In the genomic region with DNA sequence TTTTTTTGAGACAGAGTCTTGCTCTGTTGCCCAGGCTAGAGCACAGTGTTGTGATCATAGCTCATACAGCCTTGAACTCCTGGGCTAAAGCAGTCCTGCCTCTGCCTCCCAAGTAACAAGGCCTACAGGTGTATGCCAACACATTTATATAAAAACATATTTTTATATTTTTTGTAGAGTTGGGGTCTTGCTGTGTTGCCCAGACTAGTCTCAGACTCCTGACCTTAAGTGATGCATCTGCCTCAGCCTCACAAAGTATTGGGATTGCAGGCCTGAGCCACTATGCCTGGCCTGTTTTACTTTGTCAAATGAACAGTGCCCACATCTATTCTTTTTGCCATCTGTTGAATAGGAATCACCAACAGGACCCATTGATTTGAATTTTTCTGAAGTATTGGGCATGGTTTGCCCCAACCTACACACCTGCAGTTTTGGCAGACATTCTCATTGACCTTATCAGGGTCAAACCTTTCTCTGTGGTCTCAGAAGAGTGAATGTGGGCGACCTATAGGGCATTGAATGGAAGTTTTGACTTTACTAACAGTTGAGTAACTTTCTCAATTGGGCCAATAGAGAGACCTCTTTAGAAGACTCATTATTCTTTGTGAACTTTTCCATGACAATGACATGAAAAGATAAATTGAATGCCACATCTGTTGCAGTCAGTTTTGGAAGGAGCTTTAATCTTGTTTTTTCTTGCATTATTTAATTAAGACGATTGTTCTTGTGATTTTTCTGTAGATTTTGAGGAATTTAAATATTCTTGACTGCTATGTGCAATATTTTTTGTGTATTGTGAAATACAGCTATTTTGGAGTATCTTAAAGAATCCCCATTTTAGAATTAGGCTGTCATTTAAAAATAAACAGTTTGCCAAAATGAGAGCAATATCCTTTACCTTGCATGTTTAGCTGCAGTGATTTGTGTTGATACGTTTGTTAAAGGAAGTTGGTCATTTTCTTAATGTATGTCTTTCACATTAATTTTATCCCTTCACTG, we compare ENCODE assay signal across 12 cellular contexts. TPM values are rescaled to one million over a fixed set of nuclear protein-coding genes. Genes with fewer than 3 reads are reported as not detected.
DNase-seq lines count a peak whose midpoint lies in the region; ATAC-seq and TF ChIP-seq lines count a peak whose summit lies in the region.
"Had no signal": no experiment of that assay in that cellular context is flagged by ENCODE, and none has a peak within 500 bp of the region (broad histone marks: within the 10 kb centered on the region; RNA-seq: fewer than 3 reads in every experiment).

No MANE protein-coding gene starts in this region.

- CTCF ChIA-PET in MCF 10A (lab: Yijun Ruan, JAX) (interaction anchor here (0.6 to 1.3 kb wide), 5 partner anchors 8 to 1337 kb away, joined by 3 to 4 read pairs (median 3); no protein-coding TSS in a partner anchor), T-cell (lab: Charles Lee) (interaction anchor here in 1 of 2 donors (0.9 kb wide), 1 partner anchor 18 kb away, joined by 4 read pairs; no protein-coding TSS in a partner anchor)

- H3K4me3 Mint-ChIP-seq in MCF 10A (ENCODE audit: unreplicated experiment) (peak overlapping the region; percentile 78), T-cell (peak overlapping the region in 2 of 3 donors; percentile 13 to 34), glutamatergic neuron (ENCODE audit: unreplicated experiment) (peak overlapping the region; percentile 30)
- peak overlapping the region; percentile 94 for H3K4me3 Mint-ChIP-seq in stimulated activated naive CD8-positive, alpha-beta T cell treated with anti-CD3 and anti-CD28 coated beads, Interleukin-15, Interleukin-2, amounts not matched to agents 100 ng/mL and 50 ng/mL, for 24 hours

- ATAC-seq in T-cell (replicated peaks in 1 of 4) (no peak), HG03378 (IDR thresholded peaks at IDR 0.05; ENCODE audit: unreplicated experiment) (no peak)

- H3K36me3 ChIP-seq in breast epithelium, result peaks cover 4% of the 10 kb centered on the region

- intact Hi-C loops in MCF 10A (cut with micrococcal nuclease), result no loop called here
- intact Hi-C loops in breast epithelium (cut with DNase I; ENCODE audit: low total_unique reads), result no loop called here

- H3K27ac Mint-ChIP-seq in MCF 10A (ENCODE audit: low read depth, unreplicated experiment), result no peak overlapping the region
- no peak overlapping the region for H3K27ac Mint-ChIP-seq in T-cell
- no peak overlapping the region for H3K27ac Mint-ChIP-seq in glutamatergic neuron (ENCODE audit: unreplicated experiment)
- peak overlapping the region; percentile 91 for H3K27ac Mint-ChIP-seq in stimulated activated naive CD8-positive, alpha-beta T cell treated with anti-CD3 and anti-CD28 coated beads, Interleukin-15, Interleukin-2, amounts not matched to agents 100 ng/mL and 50 ng/mL, for 24 hours

- TF ChIP-seq POLR2A in breast epithelium (IDR thresholded peaks at IDR 0.05), result no peak

- DNase-seq in MCF 10A (ENCODE audit: unreplicated experiment) (no peak), breast epithelium (ENCODE audit: low spot score in 2 of 2) (no peak), T-cell (no peak), glutamatergic neuron (no peak), glomerular visceral epithelial cell (ENCODE audit: extremely low spot score) (no peak), OCI-M1 (lab: John Stamatoyannopoulos, UW) (no peak)
- DNase-seq: C1 segment of cervical spinal cord; central memory CD4-positive, alpha-beta T cell; stimulated activated CD4-positive, alpha-beta T cell treated with anti-CD3 and anti-CD28 coated beads, Interleukin-4, amount 100 ng/mL, for 4 hours; T-helper 9 cell had no signal

- H3K4me1 ChIP-seq in breast epithelium, result peaks cover 0 to 11% of the 10 kb centered on the region in 2 donors

- no peak overlapping the region for H3K27ac ChIP-seq in breast epithelium

- no TSS peak for BruUV-seq in MCF 10A (replicated peaks; lab: Mats Ljungman, UMichigan)

- POLR2A ChIA-PET in MCF 10A (lab: Yijun Ruan, JAX) (interaction anchor here (0.6 to 4.5 kb wide), 5 partner anchors 20 to 398 kb away, joined by 3 to 54 read pairs (median 3); a partner anchor contains a TSS), T-cell (lab: Charles Lee) (no interaction called here)

- H3K4me1 Mint-ChIP-seq in MCF 10A (ENCODE audit: insufficient read depth, unreplicated experiment) (peaks cover 11% of the 10 kb centered on the region), T-cell (peaks cover 65 to 69% (median 65%) of the 10 kb centered on the region in 3 donors), glutamatergic neuron (ENCODE audit: low read depth, unreplicated experiment) (peaks cover 8% of the 10 kb centered on the region)
- peaks cover 67% of the 10 kb centered on the region for H3K4me1 Mint-ChIP-seq in stimulated activated naive CD8-positive, alpha-beta T cell treated with anti-CD3 and anti-CD28 coated beads, Interleukin-15, Interleukin-2, amounts not matched to agents 100 ng/mL and 50 ng/mL, for 24 hours (ENCODE audit: low read depth)

- H3K9me3 Mint-ChIP-seq in MCF 10A (ENCODE audit: unreplicated experiment), result no peaks in the 10 kb centered on the region
- no peaks in the 10 kb centered on the region for H3K9me3 Mint-ChIP-seq in T-cell
- peaks cover 14% of the 10 kb centered on the region for H3K9me3 Mint-ChIP-seq in glutamatergic neuron (ENCODE audit: unreplicated experiment)
- H3K9me3 Mint-ChIP-seq in stimulated activated naive CD8-positive, alpha-beta T cell treated with anti-CD3 and anti-CD28 coated beads, Interleukin-15, Interleukin-2, amounts not matched to agents 100 ng/mL and 50 ng/mL, for 24 hours, result no peaks in the 10 kb centered on the region

- H3K9me3 ChIP-seq in breast epithelium, result no peaks in the 10 kb centered on the region

- H3K36me3 Mint-ChIP-seq in MCF 10A (ENCODE audit: insufficient read depth, unreplicated experiment) (peaks cover 30% of the 10 kb centered on the region), T-cell (peaks cover 31% of the 10 kb centered on the region), glutamatergic neuron (ENCODE audit: unreplicated experiment) (peaks cover 4% of the 10 kb centered on the region)
- H3K36me3 Mint-ChIP-seq in stimulated activated naive CD8-positive, alpha-beta T cell treated with anti-CD3 and anti-CD28 coated beads, Interleukin-15, Interleukin-2, amounts not matched to agents 100 ng/mL and 50 ng/mL, for 24 hours (ENCODE audit: low read depth), result peaks cover 52% of the 10 kb centered on the region

- no peak overlapping the region for H3K4me3 ChIP-seq in breast epithelium

- no peak for TF ChIP-seq CTCF in MCF 10A (IDR thresholded peaks at IDR 0.05; ENCODE audit: unreplicated experiment)
- no peak for TF ChIP-seq CTCF in breast epithelium (IDR thresholded peaks at IDR 0.05)
- TF ChIP-seq CTCF in glutamatergic neuron (IDR thresholded peaks at IDR 0.05; ENCODE audit: partially characterized antibody, unreplicated experiment), result no peak

- H3K27me3 ChIP-seq in breast epithelium, result no peaks in the 10 kb centered on the region

- H3K27me3 Mint-ChIP-seq in MCF 10A (ENCODE audit: insufficient read depth, unreplicated experiment) (no peaks in the 10 kb centered on the region), T-cell (no peaks in the 10 kb centered on the region), glutamatergic neuron (ENCODE audit: unreplicated experiment) (peaks cover 8% of the 10 kb centered on the region)
- no peaks in the 10 kb centered on the region for H3K27me3 Mint-ChIP-seq in stimulated activated naive CD8-positive, alpha-beta T cell treated with anti-CD3 and anti-CD28 coated beads, Interleukin-15, Interleukin-2, amounts not matched to agents 100 ng/mL and 50 ng/mL, for 24 hours

RNA-seq across cellular contexts. Expression of a gene that starts 2.7 kb away (rescaled TPM):
- 43.4 and 50.1 TPM in 2 replicates for total RNA-seq in MCF 10A (2022)
- 10 to 100 TPM; 45.8 to 52.2 (median 49.5) TPM for total RNA-seq in breast epithelium
- total RNA-seq in T-cell, result 10 to 100 TPM; 58.7 to 71.5 (median 65.1) TPM
- 82.4 TPM for total RNA-seq in glutamatergic neuron (ENCODE audit: unreplicated experiment)

Comparison
In these comparisons a context has a peak if more than half of its experiments do, and no peak if none do; other contexts are left out.
1. H3K4me3 Mint-ChIP-seq: peak in every context shown above with its lines; median percentile 94 in stimulated activated naive CD8-positive, alpha-beta T cell treated with anti-CD3 and anti-CD28 coated beads, Interleukin-15, Interleukin-2, amounts not matched to agents 100 ng/mL and 50 ng/mL, for 24 hours; 78 in MCF 10A; 30 in glutamatergic neuron; 24 in T-cell.